Comparison of ENCODE assay signal across 21 cellular contexts in genomic region chr6:18600236-18600635, GRCh38.
DNase-seq lines count a peak whose midpoint lies in the region; ATAC-seq and TF ChIP-seq lines count a peak whose summit lies in the region.
"Had no signal": no experiment of that assay in that cellular context is flagged by ENCODE, and none has a peak within 500 bp of the region (broad histone marks: within the 10 kb centered on the region; RNA-seq: fewer than 3 reads in every experiment).

No MANE protein-coding gene starts in this region.

- no peak overlapping the region for H3K27ac ChIP-seq in neural progenitor cell
- H3K27ac ChIP-seq: HL-60 had no signal

- H2AFZ ChIP-seq in neural progenitor cell (replicated peaks), result peak overlapping the region; percentile 23

- H3K4me3 ChIP-seq in neural progenitor cell, result no peak overlapping the region
- H3K4me3 ChIP-seq: K562 had no signal

- no peaks in the 10 kb centered on the region for H3K4me1 ChIP-seq in neural progenitor cell

- H3K4me2 ChIP-seq in neural progenitor cell, result no peak overlapping the region

- DNase-seq in ELF-1 (ENCODE audit: low read depth, low spot score), result peak; percentile 90
- DNase-seq in SK-MEL-5 (ENCODE audit: low read depth, low spot score), result peak; percentile 95
- peak; percentile 93 for DNase-seq in foreskin melanocyte
- DNase-seq in neural progenitor cell (ENCODE audit: low spot score), result no peak
- no peak for DNase-seq in ACHN
- DNase-seq: EL, H7, MM.1S, NCI-H1048, NCI-H1417 treated with DMSO at 0.1 percent for 48 hours, NCI-H1930, NCI-H2227 treated with DMSO at 0.1 percent for 48 hours, NCI-H510A treated with DMSO at 0.1 percent for 48 hours, Right ventricle myocardium superior had no signal

- no peak for TF ChIP-seq CTCF in neural progenitor cell (IDR thresholded peaks at IDR 0.05)

- no peak overlapping the region for H3K9ac ChIP-seq in neural progenitor cell

- peak overlapping the region; percentile 89 for H3K27ac Mint-ChIP-seq in neural progenitor cell
- H3K27ac Mint-ChIP-seq: B cell, CD14-positive monocyte had no signal

- H3K79me2 ChIP-seq in neural progenitor cell (ENCODE audit: low read depth), result no peaks in the 10 kb centered on the region

- peaks cover 2% of the 10 kb centered on the region for H3K27me3 Mint-ChIP-seq in neural progenitor cell (ENCODE audit: insufficient read depth, low read depth)

- peaks cover 18% of the 10 kb centered on the region for H3K4me1 Mint-ChIP-seq in neural progenitor cell

- H3K36me3 ChIP-seq in neural progenitor cell, result no peaks in the 10 kb centered on the region

- H3K36me3 Mint-ChIP-seq in neural progenitor cell, result no peaks in the 10 kb centered on the region
- H3K36me3 Mint-ChIP-seq: CD14-positive monocyte had no signal

- no peaks in the 10 kb centered on the region for H3K27me3 ChIP-seq in neural progenitor cell

- ATAC-seq in HG03139 (IDR thresholded peaks at IDR 0.05; ENCODE audit: unreplicated experiment) (no peak), HG02678 (IDR thresholded peaks at IDR 0.05; ENCODE audit: unreplicated experiment) (no peak)
- ATAC-seq: HepG2, K562 had no signal

- H4K20me1 ChIP-seq in neural progenitor cell (ENCODE audit: low read depth), result no peaks in the 10 kb centered on the region

- in situ Hi-C loops in SK-MEL-5 (cut with HindIII; ENCODE audit: low pct_unique_long_range_greater_than_20kb, low sequenced_read_pairs), result no loop called here
- in situ Hi-C loops in ACHN (cut with HindIII; ENCODE audit: low pct_ligation_motif_present, low pct_unique_long_range_greater_than_20kb, low sequenced_read_pairs), result no loop called here

- H3K4me3 Mint-ChIP-seq in neural progenitor cell, result no peak overlapping the region
- H3K4me3 Mint-ChIP-seq: B cell, CD14-positive monocyte had no signal

- no peaks in the 10 kb centered on the region for H3K9me3 ChIP-seq in neural progenitor cell (ENCODE audit: low read depth)

- H3K9me3 Mint-ChIP-seq in neural progenitor cell, result no peaks in the 10 kb centered on the region
- H3K9me3 Mint-ChIP-seq: CD14-positive monocyte had no signal

- no peaks in the 10 kb centered on the region for H3F3A ChIP-seq in neural progenitor cell (ENCODE audit: low read depth)

Comparison
In these comparisons a context has a peak if more than half of its experiments do, and no peak if none do; other contexts are left out.
1. DNase-seq: peak in ELF-1 (single experiment), SK-MEL-5 (single experiment) and foreskin melanocyte (single experiment); none in neural progenitor cell (single experiment) and ACHN (single experiment).